2 cellular contexts compared by ENCODE assay signal in the genomic region with DNA sequence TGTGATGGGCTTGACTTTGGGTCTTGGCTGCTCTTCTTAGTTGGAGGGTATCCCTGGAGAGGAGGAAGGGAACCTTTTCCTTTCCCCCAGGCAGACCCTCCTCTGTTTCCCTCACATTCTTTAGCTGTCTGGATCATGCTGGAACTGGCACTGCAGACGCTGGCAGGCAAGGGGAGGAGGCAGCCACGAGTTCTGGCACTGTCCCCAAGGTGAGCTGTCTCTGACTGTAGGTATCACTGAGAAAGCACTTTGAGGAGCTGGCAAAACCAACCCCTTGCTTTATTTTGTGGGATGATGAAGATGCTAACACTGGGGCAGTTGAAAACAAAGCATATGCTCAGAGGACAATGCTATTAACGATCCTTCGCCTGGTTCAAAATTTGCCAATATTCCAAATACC.
TF ChIP-seq lines count a peak whose summit lies in the region.

No MANE protein-coding gene starts in this region.

TF ChIP-seq in GM23338, 12 proteins besides CTCF, POLR2A, EP300 and RAD21 (continues in another document):
- TF ChIP-seq POLR2AphosphoS5 (IDR thresholded peaks at IDR 0.05; ENCODE audit: low read depth) (no peak), ZNF331 (CRISPR knock-in tag; IDR thresholded peaks at IDR 0.05; ENCODE audit: low read depth) (no peak), JUNB (IDR thresholded peaks at IDR 0.05; ENCODE audit: unreplicated experiment) (no peak), ZNF114 (CRISPR knock-in tag; IDR thresholded peaks at IDR 0.05) (no peak), EZH2phosphoT487 (IDR thresholded peaks at IDR 0.05; ENCODE audit: unreplicated experiment) (no peak), EZH2 (IDR thresholded peaks at IDR 0.05; ENCODE audit: low read depth, unreplicated experiment) (no peak), ETS1 (IDR thresholded peaks at IDR 0.05) (no peak), CREB1 (CRISPR knock-in tag; IDR thresholded peaks at IDR 0.05; ENCODE audit: low read depth) (no peak), STAT1 (IDR thresholded peaks at IDR 0.05; ENCODE audit: unreplicated experiment) (no peak), NANOG (IDR thresholded peaks at IDR 0.05; ENCODE audit: borderline replicate concordance) (no peak)
- TF ChIP-seq, protein P1, sequence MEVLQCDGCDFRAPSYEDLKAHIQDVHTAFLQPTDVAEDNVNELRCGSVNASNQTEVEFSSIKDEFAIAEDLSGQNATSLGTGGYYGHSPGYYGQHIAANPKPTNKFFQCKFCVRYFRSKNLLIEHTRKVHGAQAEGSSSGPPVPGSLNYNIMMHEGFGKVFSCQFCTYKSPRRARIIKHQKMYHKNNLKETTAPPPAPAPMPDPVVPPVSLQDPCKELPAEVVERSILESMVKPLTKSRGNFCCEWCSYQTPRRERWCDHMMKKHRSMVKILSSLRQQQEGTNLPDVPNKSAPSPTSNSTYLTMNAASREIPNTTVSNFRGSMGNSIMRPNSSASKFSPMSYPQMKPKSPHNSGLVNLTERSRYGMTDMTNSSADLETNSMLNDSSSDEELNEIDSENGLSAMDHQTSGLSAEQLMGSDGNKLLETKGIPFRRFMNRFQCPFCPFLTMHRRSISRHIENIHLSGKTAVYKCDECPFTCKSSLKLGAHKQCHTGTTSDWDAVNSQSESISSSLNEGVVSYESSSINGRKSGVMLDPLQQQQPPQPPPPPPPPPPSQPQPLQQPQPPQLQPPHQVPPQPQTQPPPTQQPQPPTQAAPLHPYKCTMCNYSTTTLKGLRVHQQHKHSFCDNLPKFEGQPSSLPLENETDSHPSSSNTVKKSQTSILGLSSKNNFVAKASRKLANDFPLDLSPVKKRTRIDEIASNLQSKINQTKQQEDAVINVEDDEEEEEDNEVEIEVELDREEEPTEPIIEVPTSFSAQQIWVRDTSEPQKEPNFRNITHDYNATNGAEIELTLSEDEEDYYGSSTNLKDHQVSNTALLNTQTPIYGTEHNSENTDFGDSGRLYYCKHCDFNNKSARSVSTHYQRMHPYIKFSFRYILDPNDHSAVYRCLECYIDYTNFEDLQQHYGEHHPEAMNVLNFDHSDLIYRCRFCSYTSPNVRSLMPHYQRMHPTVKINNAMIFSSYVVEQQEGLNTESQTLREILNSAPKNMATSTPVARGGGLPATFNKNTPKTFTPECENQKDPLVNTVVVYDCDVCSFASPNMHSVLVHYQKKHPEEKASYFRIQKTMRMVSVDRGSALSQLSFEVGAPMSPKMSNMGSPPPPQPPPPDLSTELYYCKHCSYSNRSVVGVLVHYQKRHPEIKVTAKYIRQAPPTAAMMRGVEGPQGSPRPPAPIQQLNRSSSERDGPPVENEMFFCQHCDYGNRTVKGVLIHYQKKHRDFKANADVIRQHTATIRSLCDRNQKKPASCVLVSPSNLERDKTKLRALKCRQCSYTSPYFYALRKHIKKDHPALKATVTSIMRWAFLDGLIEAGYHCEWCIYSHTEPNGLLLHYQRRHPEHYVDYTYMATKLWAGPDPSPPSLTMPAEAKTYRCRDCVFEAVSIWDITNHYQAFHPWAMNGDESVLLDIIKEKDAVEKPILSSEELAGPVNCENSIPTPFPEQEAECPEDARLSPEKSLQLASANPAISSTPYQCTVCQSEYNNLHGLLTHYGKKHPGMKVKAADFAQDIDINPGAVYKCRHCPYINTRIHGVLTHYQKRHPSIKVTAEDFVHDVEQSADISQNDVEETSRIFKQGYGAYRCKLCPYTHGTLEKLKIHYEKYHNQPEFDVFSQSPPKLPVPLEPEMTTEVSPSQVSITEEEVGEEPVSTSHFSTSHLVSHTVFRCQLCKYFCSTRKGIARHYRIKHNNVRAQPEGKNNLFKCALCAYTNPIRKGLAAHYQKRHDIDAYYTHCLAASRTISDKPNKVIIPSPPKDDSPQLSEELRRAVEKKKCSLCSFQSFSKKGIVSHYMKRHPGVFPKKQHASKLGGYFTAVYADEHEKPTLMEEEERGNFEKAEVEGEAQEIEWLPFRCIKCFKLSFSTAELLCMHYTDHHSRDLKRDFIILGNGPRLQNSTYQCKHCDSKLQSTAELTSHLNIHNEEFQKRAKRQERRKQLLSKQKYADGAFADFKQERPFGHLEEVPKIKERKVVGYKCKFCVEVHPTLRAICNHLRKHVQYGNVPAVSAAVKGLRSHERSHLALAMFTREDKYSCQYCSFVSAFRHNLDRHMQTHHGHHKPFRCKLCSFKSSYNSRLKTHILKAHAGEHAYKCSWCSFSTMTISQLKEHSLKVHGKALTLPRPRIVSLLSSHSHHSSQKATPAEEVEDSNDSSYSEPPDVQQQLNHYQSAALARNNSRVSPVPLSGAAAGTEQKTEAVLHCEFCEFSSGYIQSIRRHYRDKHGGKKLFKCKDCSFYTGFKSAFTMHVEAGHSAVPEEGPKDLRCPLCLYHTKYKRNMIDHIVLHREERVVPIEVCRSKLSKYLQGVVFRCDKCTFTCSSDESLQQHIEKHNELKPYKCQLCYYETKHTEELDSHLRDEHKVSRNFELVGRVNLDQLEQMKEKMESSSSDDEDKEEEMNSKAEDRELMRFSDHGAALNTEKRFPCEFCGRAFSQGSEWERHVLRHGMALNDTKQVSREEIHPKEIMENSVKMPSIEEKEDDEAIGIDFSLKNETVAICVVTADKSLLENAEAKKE (CRISPR knock-in tag; IDR thresholded peaks at IDR 0.05), result no peak

TF ChIP-seq in H1, 55 proteins besides CTCF, POLR2A, EP300 and RAD21:
- TF ChIP-seq TAF7 (optimal IDR thresholded peaks at IDR 0.05; ENCODE audit: borderline replicate concordance, low read depth, low read length) (no peak), JUN (IDR thresholded peaks at IDR 0.05; ENCODE audit: low read depth, low read length) (no peak), CHD1 (IDR thresholded peaks at IDR 0.05; ENCODE audit: low read depth, low read length) (no peak), SUZ12 (IDR thresholded peaks at IDR 0.05; ENCODE audit: low read length) (no peak), EZH2 (IDR thresholded peaks at IDR 0.05; ENCODE audit: low read depth, low read length, severe bottlenecking) (no peak), ATF2 (IDR thresholded peaks at IDR 0.05; ENCODE audit: low read length) (no peak), HDAC6 (IDR thresholded peaks at IDR 0.05; ENCODE audit: low read depth, low read length) (no peak), TEAD4 (IDR thresholded peaks at IDR 0.05; ENCODE audit: low read depth, low read length) (no peak), TCF12 (IDR thresholded peaks at IDR 0.05; ENCODE audit: low read depth, low read length) (no peak), SP4 (IDR thresholded peaks at IDR 0.05; ENCODE audit: low read length) (no peak), ZNF274 (IDR thresholded peaks at IDR 0.05; ENCODE audit: borderline replicate concordance, extremely low read depth, low read length) (no peak), CTBP2 (IDR thresholded peaks at IDR 0.05; ENCODE audit: borderline replicate concordance, insufficient read depth, insufficient read length, low read length) (no peak)
